22 cellular contexts compared by ENCODE assay signal in the genomic region with DNA sequence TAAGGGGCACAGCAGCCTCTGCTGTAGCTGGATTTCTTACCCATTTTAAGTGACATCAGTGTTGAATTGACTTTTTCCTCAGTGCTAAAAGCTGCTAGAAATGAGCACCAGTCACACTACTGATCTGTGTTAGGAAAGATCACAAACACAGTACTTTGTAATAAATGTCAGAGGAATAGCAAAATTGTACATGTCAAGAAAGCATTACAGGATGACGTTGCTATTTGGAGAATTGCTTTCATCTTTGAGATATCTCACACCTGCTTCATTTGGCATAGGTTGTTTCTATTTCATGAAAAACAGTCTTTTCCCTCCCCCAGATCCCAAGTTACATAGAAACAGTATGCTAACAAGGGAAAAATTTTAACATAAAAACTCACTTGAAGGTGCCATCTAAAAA.
DNase-seq lines count a peak whose midpoint lies in the region; ATAC-seq lines count a peak whose summit lies in the region.
"Had no signal": no experiment of that assay in that cellular context is flagged by ENCODE, and none has a peak within 500 bp of the region (broad histone marks: within the 10 kb centered on the region; RNA-seq: fewer than 3 reads in every experiment).

No MANE protein-coding gene starts in this region.

- no peak overlapping the region for H3K9ac ChIP-seq in subcutaneous abdominal adipose tissue (ENCODE audit: low read length in 5 of 5)
- H3K9ac ChIP-seq: SK-N-SH had no signal

- no peaks in the 10 kb centered on the region for H3K9me3 ChIP-seq in subcutaneous abdominal adipose tissue (ENCODE audit: control insufficient read depth in 5 of 5, low read length in 5 of 5)
- H3K9me3 ChIP-seq: ascending aorta, Peyer's patch, SK-N-SH, thyroid gland had no signal

- no peaks in the 10 kb centered on the region for H3K27me3 ChIP-seq in subcutaneous abdominal adipose tissue (ENCODE audit: control insufficient read depth in 5 of 5, insufficient read depth in 4 of 5, low read length in 5 of 5)
- H3K27me3 ChIP-seq: ascending aorta, Peyer's patch, thyroid gland had no signal

- peaks cover under 1% of the 10 kb centered on the region for H3K36me3 Mint-ChIP-seq in stimulated activated naive CD8-positive, alpha-beta T cell treated with anti-CD3 and anti-CD28 coated beads, Interleukin-15, Interleukin-2, amounts not matched to agents 100 ng/mL and 50 ng/mL, for 24 hours (ENCODE audit: low read depth)
- H3K36me3 Mint-ChIP-seq in T-helper 2 cell treated with Interferon-gamma antibody and Interleukin-4, amounts not matched to agents 5 μg/mL and 100 μg/mL, for 36 hours (ENCODE audit: low read depth): peaks cover 8% of the 10 kb centered on the region

- no peak for ATAC-seq in stimulated activated naive CD8-positive, alpha-beta T cell treated with anti-CD3 and anti-CD28 coated beads, Interleukin-15, amount 100 ng/mL, for 72 hours
- ATAC-seq in GM19395 (IDR thresholded peaks at IDR 0.05; ENCODE audit: unreplicated experiment): no peak
- ATAC-seq: GM23338 had no signal

- H3K4me1 ChIP-seq in subcutaneous abdominal adipose tissue (ENCODE audit: control insufficient read depth in 5 of 5, insufficient read depth in 5 of 5, low read length in 5 of 5): peaks cover 0 to 19% (median 13%) of the 10 kb centered on the region in 5 donors
- H3K4me1 ChIP-seq: Peyer's patch had no signal

- H3K4me1 Mint-ChIP-seq in stimulated activated naive CD8-positive, alpha-beta T cell treated with anti-CD3 and anti-CD28 coated beads, Interleukin-15, Interleukin-2, amounts not matched to agents 100 ng/mL and 50 ng/mL, for 24 hours (ENCODE audit: low read depth): peaks cover 51% of the 10 kb centered on the region
- peaks cover 57% of the 10 kb centered on the region for H3K4me1 Mint-ChIP-seq in stimulated activated naive CD8-positive, alpha-beta T cell treated with anti-CD3 and anti-CD28 coated beads, Interleukin-15, amount 100 ng/mL, for 72 hours
- peaks cover 39% of the 10 kb centered on the region for H3K4me1 Mint-ChIP-seq in T-helper 2 cell treated with Interferon-gamma antibody and Interleukin-4, amounts not matched to agents 5 μg/mL and 100 μg/mL, for 36 hours (ENCODE audit: low read depth)

- peak overlapping the region; percentile 54 for H3K27ac ChIP-seq in subcutaneous abdominal adipose tissue (ENCODE audit: low read depth, low read length)
- H3K27ac ChIP-seq: ascending aorta had no signal

- H3K4me3 ChIP-seq in subcutaneous abdominal adipose tissue (ENCODE audit: low read depth in 1 of 5, low read length in 5 of 5): no peak overlapping the region
- H3K4me3 ChIP-seq: ascending aorta, GM23338, Peyer's patch, smooth muscle cell, thyroid gland had no signal

- no peak overlapping the region for H3K4me3 Mint-ChIP-seq in stimulated activated naive CD8-positive, alpha-beta T cell treated with anti-CD3 and anti-CD28 coated beads, Interleukin-15, Interleukin-2, amounts not matched to agents 100 ng/mL and 50 ng/mL, for 24 hours
- peak overlapping the region in 1 of 2 donors; percentile 42 for H3K4me3 Mint-ChIP-seq in stimulated activated naive CD8-positive, alpha-beta T cell treated with anti-CD3 and anti-CD28 coated beads, Interleukin-15, amount 100 ng/mL, for 72 hours
- H3K4me3 Mint-ChIP-seq in T-helper 2 cell treated with Interferon-gamma antibody and Interleukin-4, amounts not matched to agents 5 μg/mL and 100 μg/mL, for 36 hours: no peak overlapping the region
- H3K4me3 Mint-ChIP-seq: GM23338, IgD-negative memory B cell had no signal

- H3K27ac Mint-ChIP-seq in stimulated activated naive CD8-positive, alpha-beta T cell treated with anti-CD3 and anti-CD28 coated beads, Interleukin-15, Interleukin-2, amounts not matched to agents 100 ng/mL and 50 ng/mL, for 24 hours: peak overlapping the region; percentile 42
- peak overlapping the region in 1 of 2 donors; percentile 16 for H3K27ac Mint-ChIP-seq in stimulated activated naive CD8-positive, alpha-beta T cell treated with anti-CD3 and anti-CD28 coated beads, Interleukin-15, amount 100 ng/mL, for 72 hours
- peak overlapping the region; percentile 27 for H3K27ac Mint-ChIP-seq in T-helper 2 cell treated with Interferon-gamma antibody and Interleukin-4, amounts not matched to agents 5 μg/mL and 100 μg/mL, for 36 hours
- H3K27ac Mint-ChIP-seq: activated T-helper 2 cell treated with anti-CD3 and anti-CD28 coated beads, Interferon-gamma antibody, Interleukin-2, Interleukin-4, amounts not matched to agents 10 μg/mL and 5 μg/mL and 100 μg/mL, durations not matched to agents 14 hours and 24 hours and 36 hours; GM23338 had no signal

- no peaks in the 10 kb centered on the region for H3K9me3 Mint-ChIP-seq in stimulated activated naive CD8-positive, alpha-beta T cell treated with anti-CD3 and anti-CD28 coated beads, Interleukin-15, Interleukin-2, amounts not matched to agents 100 ng/mL and 50 ng/mL, for 24 hours
- peaks cover 0 to 4% of the 10 kb centered on the region in 2 donors for H3K9me3 Mint-ChIP-seq in stimulated activated naive CD8-positive, alpha-beta T cell treated with anti-CD3 and anti-CD28 coated beads, Interleukin-15, amount 100 ng/mL, for 72 hours
- no peaks in the 10 kb centered on the region for H3K9me3 Mint-ChIP-seq in T-helper 2 cell treated with Interferon-gamma antibody and Interleukin-4, amounts not matched to agents 5 μg/mL and 100 μg/mL, for 36 hours
- H3K9me3 Mint-ChIP-seq: activated T-helper 2 cell treated with anti-CD3 and anti-CD28 coated beads, Interferon-gamma antibody, Interleukin-2, Interleukin-4, amounts not matched to agents 10 μg/mL and 5 μg/mL and 100 μg/mL, durations not matched to agents 14 hours and 24 hours and 36 hours; GM23338; IgD-negative memory B cell had no signal

- no peaks in the 10 kb centered on the region for H3K36me3 ChIP-seq in subcutaneous abdominal adipose tissue (ENCODE audit: control insufficient read depth in 5 of 5, insufficient read depth in 5 of 5, low read length in 5 of 5)
- H3K36me3 ChIP-seq: ascending aorta, Peyer's patch, thyroid gland had no signal

- no peak for DNase-seq in stimulated activated naive CD8-positive, alpha-beta T cell treated with anti-CD3 and anti-CD28 coated beads, Interleukin-15, amount 100 ng/mL, for 72 hours
- no peak for DNase-seq in T-helper 2 cell treated with Interferon-gamma antibody and Interleukin-4, amounts not matched to agents 5 μg/mL and 100 μg/mL, for 36 hours (ENCODE audit: low spot score)
- DNase-seq in left kidney (ENCODE audit: low read depth, low spot score) (peak; percentile 32), NCI-H1417 treated with DMSO at 0.1 percent for 48 hours (lab: John Stamatoyannopoulos, UW) (no peak), COLO668 (lab: John Stamatoyannopoulos, UW; ENCODE audit: unreplicated experiment) (no peak)
- DNase-seq: foreskin melanocyte, GF-D8, left cardiac atrium, NCI-H1092 treated with DMSO at 0.1 percent for 48 hours, NCI-H69, Peyer's patch, posterior cingulate gyrus, SK-N-SH had no signal

- no peaks in the 10 kb centered on the region for H3K27me3 Mint-ChIP-seq in stimulated activated naive CD8-positive, alpha-beta T cell treated with anti-CD3 and anti-CD28 coated beads, Interleukin-15, Interleukin-2, amounts not matched to agents 100 ng/mL and 50 ng/mL, for 24 hours
- no peaks in the 10 kb centered on the region for H3K27me3 Mint-ChIP-seq in stimulated activated naive CD8-positive, alpha-beta T cell treated with anti-CD3 and anti-CD28 coated beads, Interleukin-15, amount 100 ng/mL, for 72 hours
- H3K27me3 Mint-ChIP-seq in T-helper 2 cell treated with Interferon-gamma antibody and Interleukin-4, amounts not matched to agents 5 μg/mL and 100 μg/mL, for 36 hours (ENCODE audit: low read depth): no peaks in the 10 kb centered on the region
- H3K27me3 Mint-ChIP-seq: IgD-negative memory B cell had no signal
